24 cellular contexts compared by ENCODE assay signal in genomic region chr17:50225693-50226092, GRCh38.
"Had no signal": no experiment of that assay in that cellular context is flagged by ENCODE, and none has a peak within 500 bp of the region (broad histone marks: within the 10 kb centered on the region; RNA-seq: fewer than 3 reads in every experiment).

No MANE protein-coding gene starts in this region.

- DNase-seq: natural killer cell; occipital lobe; ovary; posterior cingulate gyrus; psoas muscle; right cardiac atrium; right lobe of liver; sigmoid colon; small intestine; stimulated activated CD4-positive, alpha-beta T cell treated with anti-CD3 and anti-CD28 coated beads, Interleukin-15, amount 100 ng/mL, for 24 hours; stimulated activated CD4-positive, alpha-beta T cell treated with anti-CD3 and anti-CD28 coated beads, Interleukin-2, amount 100 ng/mL, for 24 hours; stimulated activated CD4-positive, alpha-beta T cell treated with anti-CD3 and anti-CD28 coated beads, Interleukin-2, amount 100 ng/mL, for 48 hours; stimulated activated CD4-positive, alpha-beta T cell treated with anti-CD3 and anti-CD28 coated beads, Interleukin-4, amount 100 ng/mL, for 24 hours; stimulated activated naive B cell treated with anti-CD40 and anti-IgM and Interleukin-4, amounts not matched to agents 10 μg/mL and 1 μg/mL and 100 μg/mL, for 72 hours; stimulated activated naive CD4-positive, alpha-beta T cell treated with Interleukin-2 at 50 U/mL for 16 hours; stomach; thyroid gland; trophoblast cell; upper lobe of left lung had no signal

- H3K4me3 Mint-ChIP-seq: natural killer cell; nephron; neural progenitor cell; stimulated activated effector memory CD8-positive, alpha-beta T cell treated with anti-CD3 and anti-CD28 coated beads, Interleukin-12 subunit alpha, Interleukin-12 subunit beta, amount 100 ng/mL, for 72 hours; stimulated activated naive B cell treated with anti-CD40 and anti-IgM and Interleukin-4, amounts not matched to agents 10 μg/mL and 1 μg/mL and 100 μg/mL, for 72 hours; stimulated activated naive CD8-positive, alpha-beta T cell treated with anti-CD3 and anti-CD28 coated beads, Interleukin-15, Interleukin-2, amounts not matched to agents 100 ng/mL and 50 ng/mL, for 24 hours had no signal

- H3K9me3 Mint-ChIP-seq: natural killer cell had no signal

- H3K27ac Mint-ChIP-seq: natural killer cell; nephron; neural progenitor cell; progenitor cell of endocrine pancreas; stimulated activated effector memory CD8-positive, alpha-beta T cell treated with anti-CD3 and anti-CD28 coated beads, Interleukin-12 subunit alpha, Interleukin-12 subunit beta, amount 100 ng/mL, for 72 hours; stimulated activated naive B cell treated with anti-CD40 and anti-IgM and Interleukin-4, amounts not matched to agents 10 μg/mL and 1 μg/mL and 100 μg/mL, for 72 hours; stimulated activated naive CD8-positive, alpha-beta T cell treated with anti-CD3 and anti-CD28 coated beads, Interleukin-15, Interleukin-2, amounts not matched to agents 100 ng/mL and 50 ng/mL, for 24 hours had no signal

- H3K4me1 Mint-ChIP-seq: natural killer cell; stimulated activated effector memory CD8-positive, alpha-beta T cell treated with anti-CD3 and anti-CD28 coated beads, Interleukin-12 subunit alpha, Interleukin-12 subunit beta, amount 100 ng/mL, for 72 hours had no signal

- H3K36me3 Mint-ChIP-seq: natural killer cell; neural progenitor cell; stimulated activated effector memory CD8-positive, alpha-beta T cell treated with anti-CD3 and anti-CD28 coated beads, Interleukin-12 subunit alpha, Interleukin-12 subunit beta, amount 100 ng/mL, for 72 hours had no signal

- ATAC-seq: natural killer cell; psoas muscle; right cardiac atrium; right lobe of liver; stimulated activated effector memory CD8-positive, alpha-beta T cell treated with anti-CD3 and anti-CD28 coated beads, Interleukin-12 subunit alpha, Interleukin-12 subunit beta, amount 100 ng/mL, for 72 hours; stimulated activated naive B cell treated with anti-CD40 and anti-IgM and Interleukin-4, amounts not matched to agents 10 μg/mL and 1 μg/mL and 100 μg/mL, for 72 hours had no signal
